Comparison of ENCODE assay signal across 12 cellular contexts in genomic region chr1:33119532-33120217, GRCh38. TPM values are rescaled to one million over a fixed set of nuclear protein-coding genes. Genes with fewer than 3 reads are reported as not detected.
DNase-seq lines count a peak whose midpoint lies in the region; ATAC-seq and TF ChIP-seq lines count a peak whose summit lies in the region.
"Had no signal": no experiment of that assay in that cellular context is flagged by ENCODE, and none has a peak within 500 bp of the region (broad histone marks: within the 10 kb centered on the region; RNA-seq: fewer than 3 reads in every experiment).

No MANE protein-coding gene starts in this region.

- no peak overlapping the region for H3K4me3 Mint-ChIP-seq in activated CD4-positive, alpha-beta memory T cell treated with anti-CD3 and anti-CD28 coated beads, Interleukin-2, amount 10 ng/mL, durations not matched to agents 7 days and 5 days
- H3K4me3 Mint-ChIP-seq in activated CD4-positive, alpha-beta memory T cell treated with anti-CD3 and anti-CD28 coated beads for 36 hours: no peak overlapping the region
- H3K4me3 Mint-ChIP-seq in IgD-negative memory B cell: peak overlapping the region in 3 of 4 donors; percentile 24 to 78 (median 54)
- no peak overlapping the region for H3K4me3 Mint-ChIP-seq in endodermal cell
- H3K4me3 Mint-ChIP-seq in progenitor cell of endocrine pancreas (ENCODE audit: low read depth): no peak overlapping the region

- no peaks in the 10 kb centered on the region for H3K27me3 Mint-ChIP-seq in activated CD4-positive, alpha-beta memory T cell treated with anti-CD3 and anti-CD28 coated beads, Interleukin-2, amount 10 ng/mL, durations not matched to agents 7 days and 5 days
- H3K27me3 Mint-ChIP-seq in activated CD4-positive, alpha-beta memory T cell treated with anti-CD3 and anti-CD28 coated beads for 36 hours: no peaks in the 10 kb centered on the region
- H3K27me3 Mint-ChIP-seq in IgD-negative memory B cell (peaks cover 2% of the 10 kb centered on the region), endodermal cell (ENCODE audit: insufficient read depth) (peaks cover 56% of the 10 kb centered on the region), progenitor cell of endocrine pancreas (peaks cover 36% of the 10 kb centered on the region)

- H3K4me1 ChIP-seq in endodermal cell (ENCODE audit: control insufficient read depth, insufficient read depth, low read length): no peaks in the 10 kb centered on the region
- H3K4me1 ChIP-seq: uterus had no signal

- CTCF ChIA-PET in activated CD4-positive, alpha-beta memory T cell treated with anti-CD3 and anti-CD28 coated beads, Interleukin-2, amount 10 ng/mL, durations not matched to agents 7 days and 5 days (lab: Charles Lee): no interaction called here
- CTCF ChIA-PET in activated CD4-positive, alpha-beta memory T cell treated with anti-CD3 and anti-CD28 coated beads for 36 hours (lab: Charles Lee): no interaction called here

- POLR2A ChIA-PET in activated CD4-positive, alpha-beta memory T cell treated with anti-CD3 and anti-CD28 coated beads, Interleukin-2, amount 10 ng/mL, durations not matched to agents 7 days and 5 days (lab: Charles Lee): interaction anchor here (0.8 kb wide), 1 partner anchor 7 kb away, joined by 3 read pairs; no protein-coding TSS in a partner anchor
- POLR2A ChIA-PET in activated CD4-positive, alpha-beta memory T cell treated with anti-CD3 and anti-CD28 coated beads for 36 hours (lab: Charles Lee): no interaction called here

- TF ChIP-seq CTCF in endodermal cell (conservative IDR thresholded peaks at IDR 0.05) (peak; percentile 55), progenitor cell of endocrine pancreas (IDR thresholded peaks at IDR 0.05; ENCODE audit: unreplicated experiment) (peak; percentile 8), omental fat pad (IDR thresholded peaks at IDR 0.05) (no peak)

- ATAC-seq in omental fat pad (ENCODE audit: low FRiP score): no peak
- ATAC-seq: left ventricle myocardium superior had no signal

- H3K9ac ChIP-seq in endodermal cell (ENCODE audit: extremely low read depth, low read length, poor library complexity, severe bottlenecking): no peak overlapping the region

- H3K4me3 ChIP-seq in endodermal cell (ENCODE audit: low read length): no peak overlapping the region
- H3K4me3 ChIP-seq: uterus had no signal

- WGBS in endodermal cell (ENCODE audit: insufficient coverage in 1 of 2, insufficient read length in 1 of 2), 2 experiments: 83 to 87% methylated on average over 7 to 16 of the region's 16 CpGs

- no peaks in the 10 kb centered on the region for H3K36me3 ChIP-seq in endodermal cell (ENCODE audit: control insufficient read depth, insufficient read depth, low read length)
- H3K36me3 ChIP-seq: uterus had no signal

- no peaks in the 10 kb centered on the region for H3K27me3 ChIP-seq in endodermal cell (ENCODE audit: control insufficient read depth, insufficient read depth, low read length, poor library complexity, severe bottlenecking)
- H3K27me3 ChIP-seq: uterus had no signal

- no peaks in the 10 kb centered on the region for H3K9me3 ChIP-seq in endodermal cell (ENCODE audit: control insufficient read depth, low read length)
- H3K9me3 ChIP-seq: uterus had no signal

- intact Hi-C loops in activated CD4-positive, alpha-beta memory T cell treated with anti-CD3 and anti-CD28 coated beads for 36 hours (cut with micrococcal nuclease): no loop called here

- peak; percentile 15 for DNase-seq in activated CD4-positive, alpha-beta memory T cell treated with anti-CD3 and anti-CD28 coated beads, Interleukin-2, amount 10 ng/mL, durations not matched to agents 7 days and 5 days
- no peak for DNase-seq in activated CD4-positive, alpha-beta memory T cell treated with anti-CD3 and anti-CD28 coated beads for 36 hours
- DNase-seq in endodermal cell: peak; percentile 84
- no peak for DNase-seq in progenitor cell of endocrine pancreas (ENCODE audit: low spot score, unreplicated experiment)
- no peak for DNase-seq in inferior parietal cortex (ENCODE audit: extremely low spot score)
- no peak for DNase-seq in omental fat pad (ENCODE audit: low spot score)
- DNase-seq in stimulated activated CD4-positive, alpha-beta T cell treated with anti-CD3 and anti-CD28 coated beads, Interleukin-4, amount 100 ng/mL, for 24 hours: no peak
- DNase-seq: amygdala, left ventricle myocardium superior, Right ventricle myocardium superior, uterus had no signal

- peaks cover 3% of the 10 kb centered on the region for H3K36me3 Mint-ChIP-seq in activated CD4-positive, alpha-beta memory T cell treated with anti-CD3 and anti-CD28 coated beads, Interleukin-2, amount 10 ng/mL, durations not matched to agents 7 days and 5 days (ENCODE audit: low read depth)
- H3K36me3 Mint-ChIP-seq in activated CD4-positive, alpha-beta memory T cell treated with anti-CD3 and anti-CD28 coated beads for 36 hours: no peaks in the 10 kb centered on the region
- H3K36me3 Mint-ChIP-seq in IgD-negative memory B cell (peaks cover 8% of the 10 kb centered on the region), endodermal cell (ENCODE audit: low read depth) (no peaks in the 10 kb centered on the region), progenitor cell of endocrine pancreas (ENCODE audit: insufficient read depth) (no peaks in the 10 kb centered on the region)

- no peak overlapping the region for H3K27ac Mint-ChIP-seq in activated CD4-positive, alpha-beta memory T cell treated with anti-CD3 and anti-CD28 coated beads, Interleukin-2, amount 10 ng/mL, durations not matched to agents 7 days and 5 days
- H3K27ac Mint-ChIP-seq in activated CD4-positive, alpha-beta memory T cell treated with anti-CD3 and anti-CD28 coated beads for 36 hours: no peak overlapping the region
- H3K27ac Mint-ChIP-seq in IgD-negative memory B cell (peak overlapping the region in 1 of 3 donors; percentile 92), endodermal cell (no peak overlapping the region), progenitor cell of endocrine pancreas (no peak overlapping the region)

- no peaks in the 10 kb centered on the region for H3K9me3 Mint-ChIP-seq in activated CD4-positive, alpha-beta memory T cell treated with anti-CD3 and anti-CD28 coated beads, Interleukin-2, amount 10 ng/mL, durations not matched to agents 7 days and 5 days
- no peaks in the 10 kb centered on the region for H3K9me3 Mint-ChIP-seq in activated CD4-positive, alpha-beta memory T cell treated with anti-CD3 and anti-CD28 coated beads for 36 hours
- H3K9me3 Mint-ChIP-seq in IgD-negative memory B cell (peaks cover 0 to 1% (median 0%) of the 10 kb centered on the region in 3 donors), endodermal cell (no peaks in the 10 kb centered on the region), progenitor cell of endocrine pancreas (ENCODE audit: low read depth) (no peaks in the 10 kb centered on the region)

- H3K27ac ChIP-seq in endodermal cell (ENCODE audit: low read depth, low read length): no peak overlapping the region
- H3K27ac ChIP-seq: uterus had no signal

- no peaks in the 10 kb centered on the region for H3K4me1 Mint-ChIP-seq in activated CD4-positive, alpha-beta memory T cell treated with anti-CD3 and anti-CD28 coated beads, Interleukin-2, amount 10 ng/mL, durations not matched to agents 7 days and 5 days
- H3K4me1 Mint-ChIP-seq in activated CD4-positive, alpha-beta memory T cell treated with anti-CD3 and anti-CD28 coated beads for 36 hours (ENCODE audit: low read depth): no peaks in the 10 kb centered on the region
- H3K4me1 Mint-ChIP-seq in IgD-negative memory B cell: peaks cover 0 to 16% (median 3%) of the 10 kb centered on the region in 3 donors
- no peaks in the 10 kb centered on the region for H3K4me1 Mint-ChIP-seq in endodermal cell
- no peaks in the 10 kb centered on the region for H3K4me1 Mint-ChIP-seq in progenitor cell of endocrine pancreas (ENCODE audit: low read depth)

RNA-seq across cellular contexts. Expression of gene AZIN2, which starts 38.7 kb away (rescaled TPM):
- total RNA-seq in activated CD4-positive, alpha-beta memory T cell treated with anti-CD3 and anti-CD28 coated beads, Interleukin-2, amount 10 ng/mL, durations not matched to agents 7 days and 5 days: 1 to 10 TPM; 3.9 to 4.5 TPM
- 1 to 10 TPM; 2.5 to 2.9 TPM for total RNA-seq in activated CD4-positive, alpha-beta memory T cell treated with anti-CD3 and anti-CD28 coated beads for 36 hours
- polyA plus RNA-seq in IgD-negative memory B cell: 0.80 TPM
- total RNA-seq in endodermal cell: 1 to 10 TPM; 1.7 to 3.0 TPM
- polyA plus RNA-seq in endodermal cell (2013, experiment 1 of 2): 3.2 TPM
- 4.7 TPM for polyA plus RNA-seq in endodermal cell (2013, experiment 2 of 2)
- 4.8 and 5.2 TPM in 2 replicates for total RNA-seq in progenitor cell of endocrine pancreas
- 1 to 10 TPM; 1.8 to 5.3 (median 3.5) TPM for total RNA-seq in omental fat pad

Comparison
In these comparisons a context has a peak if more than half of its experiments do, and no peak if none do; other contexts are left out.
1. DNase-seq: peak in activated CD4-positive, alpha-beta memory T cell treated with anti-CD3 and anti-CD28 coated beads, Interleukin-2, amount 10 ng/mL, durations not matched to agents 7 days and 5 days (single experiment) and endodermal cell (single experiment); none in activated CD4-positive, alpha-beta memory T cell treated with anti-CD3 and anti-CD28 coated beads for 36 hours (single experiment), progenitor cell of endocrine pancreas (single experiment), inferior parietal cortex (single experiment), omental fat pad (single experiment) and stimulated activated CD4-positive, alpha-beta T cell treated with anti-CD3 and anti-CD28 coated beads, Interleukin-4, amount 100 ng/mL, for 24 hours (single experiment).
2. H3K4me3 Mint-ChIP-seq: peak in IgD-negative memory B cell (3 of 4); none in activated CD4-positive, alpha-beta memory T cell treated with anti-CD3 and anti-CD28 coated beads, Interleukin-2, amount 10 ng/mL, durations not matched to agents 7 days and 5 days (single experiment), activated CD4-positive, alpha-beta memory T cell treated with anti-CD3 and anti-CD28 coated beads for 36 hours (single experiment), endodermal cell (single experiment) and progenitor cell of endocrine pancreas (single experiment).
3. CTCF ChIP-seq: peak in endodermal cell (single experiment) and progenitor cell of endocrine pancreas (single experiment); none in omental fat pad (0 of 3).